16 cellular contexts compared by ENCODE assay signal in the genomic region with DNA sequence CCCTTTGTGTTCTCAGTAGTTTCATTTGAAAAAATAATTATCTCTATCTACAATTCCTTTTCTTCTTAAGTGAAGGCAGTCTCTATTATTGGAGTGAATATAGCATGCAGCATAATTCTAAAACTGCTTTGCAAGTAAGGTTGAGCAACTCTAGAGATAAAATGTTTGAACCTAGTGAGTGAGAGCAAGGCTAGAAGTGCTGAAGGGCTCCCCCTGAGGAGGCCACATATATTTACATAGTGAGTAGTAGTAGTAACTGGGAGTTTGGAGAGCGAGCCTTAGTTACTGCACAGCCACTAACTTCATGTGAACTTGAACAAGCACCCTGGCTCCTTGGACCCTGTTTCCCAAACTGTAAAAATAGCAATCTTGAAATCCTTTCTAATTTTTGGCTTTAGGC.
DNase-seq lines count a peak whose midpoint lies in the region; ATAC-seq and TF ChIP-seq lines count a peak whose summit lies in the region.
"Had no signal": no experiment of that assay in that cellular context is flagged by ENCODE, and none has a peak within 500 bp of the region (broad histone marks: within the 10 kb centered on the region; RNA-seq: fewer than 3 reads in every experiment).

No MANE protein-coding gene starts in this region.

- intact Hi-C loops in psoas muscle (cut with DNase I) (no loop called here), mucosa of descending colon (cut with DNase I, micrococcal nuclease) (no loop called here)

- H3K79me2 ChIP-seq in SK-N-SH (ENCODE audit: insufficient read depth) = no peaks in the 10 kb centered on the region

- no peaks in the 10 kb centered on the region for H3F3A ChIP-seq in SK-N-SH (replicated peaks; ENCODE audit: insufficient read depth)

- DNase-seq in SK-N-SH = no peak
- peak; percentile 11 for DNase-seq in NT2/D1 (ENCODE audit: low read depth, low spot score)
- DNase-seq in fibroblast of the aortic adventitia (ENCODE audit: low read depth) = peak; percentile 5
- DNase-seq in psoas muscle = no peak
- DNase-seq in mucosa of descending colon = no peak
- no peak for DNase-seq in activated CD4-positive, alpha-beta T cell treated with anti-CD3 and anti-CD28 coated beads, Interleukin-2, amount 50 U/mL, for 48 hours
- DNase-seq in activated CD4-positive, alpha-beta T cell treated with anti-CD3 and anti-CD28 coated beads, Interleukin-2, amount 10 ng/mL, durations not matched to agents 7 days and 5 days = no peak
- DNase-seq: ACHN; activated CD4-positive, alpha-beta T cell treated with anti-CD3 and anti-CD28 coated beads for 1 hour; activated T-cell treated with anti-CD3 and anti-CD28 coated beads, Interleukin-2, amount 50 U/mL, for 48 hours; anterior cingulate cortex; effector CD4-positive, alpha-beta T cell; KBM-7; nephron progenitor cell; SW 1271 had no signal

- H3K36me3 Mint-ChIP-seq in activated CD4-positive, alpha-beta T cell treated with anti-CD3 and anti-CD28 coated beads, Interleukin-2, amount 10 ng/mL, durations not matched to agents 7 days and 5 days (ENCODE audit: low read depth) = no peaks in the 10 kb centered on the region

- H3K27ac ChIP-seq in SK-N-SH (ENCODE audit: low read depth in 2 of 2, low read length in 1 of 2) = no peak overlapping the region
- no peak overlapping the region for H3K27ac ChIP-seq in psoas muscle

- no peak for TF ChIP-seq RAD21 in SK-N-SH (IDR thresholded peaks at IDR 0.05; ENCODE audit: low read length)

- H3K36me3 ChIP-seq in SK-N-SH (replicated peaks in 1 of 2; ENCODE audit: control insufficient read depth in 1 of 2, insufficient read depth in 2 of 2, low read length in 1 of 2) (no peaks in the 10 kb centered on the region), NT2/D1 (ENCODE audit: insufficient read depth, insufficient read length, low read length) (no peaks in the 10 kb centered on the region), psoas muscle (ENCODE audit: insufficient read depth in 1 of 2, low read depth in 1 of 2) (no peaks in the 10 kb centered on the region), mucosa of descending colon (ENCODE audit: low read depth) (no peaks in the 10 kb centered on the region)

- H3K9me2 ChIP-seq in SK-N-SH = no peaks in the 10 kb centered on the region

- H3K27me3 ChIP-seq in SK-N-SH (ENCODE audit: insufficient read depth) (no peaks in the 10 kb centered on the region), NT2/D1 (ENCODE audit: insufficient read depth, insufficient read length) (no peaks in the 10 kb centered on the region), psoas muscle (ENCODE audit: insufficient read depth in 3 of 3, low read length in 2 of 3) (no peaks in the 10 kb centered on the region)

- TF ChIP-seq CTCF in SK-N-SH (IDR thresholded peaks at IDR 0.05) = no peak; the same call in 1 of the 2 replicates
- TF ChIP-seq CTCF in fibroblast of the aortic adventitia (IDR thresholded peaks at IDR 0.05; ENCODE audit: insufficient read depth, low read length) = no peak
- TF ChIP-seq CTCF in psoas muscle (IDR thresholded peaks at IDR 0.05) = peak; percentile 17
- TF ChIP-seq CTCF in mucosa of descending colon (IDR thresholded peaks at IDR 0.05) = no peak

- H3K4me3 Mint-ChIP-seq in activated CD4-positive, alpha-beta T cell treated with anti-CD3 and anti-CD28 coated beads, Interleukin-2, amount 10 ng/mL, durations not matched to agents 7 days and 5 days = no peak overlapping the region
- H3K4me3 Mint-ChIP-seq: nephron progenitor cell had no signal

- H3K4me1 ChIP-seq in SK-N-SH (ENCODE audit: control insufficient read depth in 1 of 2, insufficient read depth in 2 of 2, low read depth in 1 of 2, low read length in 1 of 2) (no peaks in the 10 kb centered on the region), NT2/D1 (ENCODE audit: insufficient read depth, insufficient read length) (no peaks in the 10 kb centered on the region), psoas muscle (peaks cover 3% of the 10 kb centered on the region), mucosa of descending colon (ENCODE audit: low read depth) (no peaks in the 10 kb centered on the region)

- ATAC-seq in SK-N-SH treated with all-trans-retinoic acid at 6 μM for 48 hours = peak; percentile 38; the same call in 1 of the 3 replicates
- peak in 3 of 4 donors; percentile 52 to 77 (median 53) for ATAC-seq in psoas muscle
- no peak for ATAC-seq in mucosa of descending colon

- no peak overlapping the region for H2AFZ ChIP-seq in SK-N-SH (ENCODE audit: low read depth)

- H3K27ac Mint-ChIP-seq in activated CD4-positive, alpha-beta T cell treated with anti-CD3 and anti-CD28 coated beads, Interleukin-2, amount 10 ng/mL, durations not matched to agents 7 days and 5 days = no peak overlapping the region
- H3K27ac Mint-ChIP-seq: nephron progenitor cell had no signal

- CTCF ChIA-PET in SK-N-SH (lab: Yijun Ruan, JAX) = no interaction called here
- CTCF ChIA-PET in activated CD4-positive, alpha-beta T cell treated with anti-CD3 and anti-CD28 coated beads, Interleukin-2, amount 10 ng/mL, durations not matched to agents 7 days and 5 days (lab: Charles Lee) = no interaction called here

- H3K9ac ChIP-seq in SK-N-SH (no peak overlapping the region), NT2/D1 (ENCODE audit: insufficient read length, low read depth) (no peak overlapping the region)

- H3K9me3 ChIP-seq in SK-N-SH (no peaks in the 10 kb centered on the region), NT2/D1 (ENCODE audit: insufficient read depth, low read length) (peaks cover 9% of the 10 kb centered on the region; the same call in 1 of the 2 replicates), psoas muscle (peaks cover 12% of the 10 kb centered on the region), mucosa of descending colon (no peaks in the 10 kb centered on the region)

- no peaks in the 10 kb centered on the region for H3K9me3 Mint-ChIP-seq in activated CD4-positive, alpha-beta T cell treated with anti-CD3 and anti-CD28 coated beads, Interleukin-2, amount 10 ng/mL, durations not matched to agents 7 days and 5 days

- no peaks in the 10 kb centered on the region for H4K20me1 ChIP-seq in SK-N-SH (ENCODE audit: insufficient read depth)

- no peak overlapping the region for H3K4me2 ChIP-seq in SK-N-SH

- H3K4me3 ChIP-seq in SK-N-SH (ENCODE audit: low read depth in 2 of 2, low read length in 1 of 2) = no peak overlapping the region
- H3K4me3 ChIP-seq in NT2/D1 (ENCODE audit: insufficient read length, low read depth) = no peak overlapping the region
- H3K4me3 ChIP-seq in fibroblast of the aortic adventitia (ENCODE audit: low read depth, low read length) = no peak overlapping the region
- H3K4me3 ChIP-seq in psoas muscle = no peak overlapping the region
- H3K4me3 ChIP-seq in mucosa of descending colon = no peak overlapping the region

- 59% methylated on average over 1 of the region's 1 CpG for WGBS in SK-N-SH (ENCODE audit: low lambda C conversion rate)
- 90 to 95% (median 94%) methylated on average over 1 of the region's 1 CpG for WGBS in psoas muscle, 3 donors

- no peaks in the 10 kb centered on the region for H3K4me1 Mint-ChIP-seq in activated CD4-positive, alpha-beta T cell treated with anti-CD3 and anti-CD28 coated beads, Interleukin-2, amount 10 ng/mL, durations not matched to agents 7 days and 5 days
- H3K4me1 Mint-ChIP-seq: nephron progenitor cell had no signal

- POLR2A ChIA-PET in SK-N-SH (lab: Yijun Ruan, JAX) = no interaction called here
- POLR2A ChIA-PET in activated CD4-positive, alpha-beta T cell treated with anti-CD3 and anti-CD28 coated beads, Interleukin-2, amount 10 ng/mL, durations not matched to agents 7 days and 5 days (lab: Charles Lee) = no interaction called here

- no peaks in the 10 kb centered on the region for H3K27me3 Mint-ChIP-seq in activated CD4-positive, alpha-beta T cell treated with anti-CD3 and anti-CD28 coated beads, Interleukin-2, amount 10 ng/mL, durations not matched to agents 7 days and 5 days

- TF ChIP-seq EP300 in SK-N-SH (IDR thresholded peaks at IDR 0.05; ENCODE audit: borderline replicate concordance in 1 of 2, low read depth in 1 of 2, low read length in 1 of 2) = no peak

TF ChIP-seq in SK-N-SH treated with all-trans-retinoic acid at 6 μM for 48 hours, 23 proteins besides CTCF, POLR2A, EP300 and RAD21 (continues in another document):
- no peak for TF ChIP-seq ZNF70 (CRISPR knock-in tag; IDR thresholded peaks at IDR 0.05)
- TF ChIP-seq, protein P1, sequence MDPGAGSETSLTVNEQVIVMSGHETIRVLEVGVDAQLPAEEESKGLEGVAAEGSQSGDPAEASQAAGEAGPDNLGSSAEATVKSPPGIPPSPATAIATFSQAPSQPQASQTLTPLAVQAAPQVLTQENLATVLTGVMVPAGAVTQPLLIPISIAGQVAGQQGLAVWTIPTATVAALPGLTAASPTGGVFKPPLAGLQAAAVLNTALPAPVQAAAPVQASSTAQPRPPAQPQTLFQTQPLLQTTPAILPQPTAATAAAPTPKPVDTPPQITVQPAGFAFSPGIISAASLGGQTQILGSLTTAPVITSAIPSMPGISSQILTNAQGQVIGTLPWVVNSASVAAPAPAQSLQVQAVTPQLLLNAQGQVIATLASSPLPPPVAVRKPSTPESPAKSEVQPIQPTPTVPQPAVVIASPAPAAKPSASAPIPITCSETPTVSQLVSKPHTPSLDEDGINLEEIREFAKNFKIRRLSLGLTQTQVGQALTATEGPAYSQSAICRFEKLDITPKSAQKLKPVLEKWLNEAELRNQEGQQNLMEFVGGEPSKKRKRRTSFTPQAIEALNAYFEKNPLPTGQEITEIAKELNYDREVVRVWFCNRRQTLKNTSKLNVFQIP (CRISPR knock-in tag; IDR thresholded peaks at IDR 0.05; ENCODE audit: borderline replicate concordance, low read depth) = no peak

TF ChIP-seq in SK-N-SH, 30 proteins besides CTCF, POLR2A, EP300 and RAD21 (continues in another document):
- TF ChIP-seq SMC3 (IDR thresholded peaks at IDR 0.05; ENCODE audit: low read depth, low read length) = no peak
- no peak for TF ChIP-seq GATA2 (CRISPR knock-in tag; IDR thresholded peaks at IDR 0.05)
- no peak for TF ChIP-seq FOSL2 (IDR thresholded peaks at IDR 0.05; ENCODE audit: borderline replicate concordance, low read depth)
- TF ChIP-seq MEF2A (IDR thresholded peaks at IDR 0.05; ENCODE audit: borderline replicate concordance, low read depth) = no peak
- TF ChIP-seq NFIC (IDR thresholded peaks at IDR 0.05; ENCODE audit: borderline replicate concordance) = no peak
- TF ChIP-seq CHD2 (IDR thresholded peaks at IDR 0.05; ENCODE audit: low read length, partially characterized antibody) = no peak
- no peak for TF ChIP-seq TCF12 (IDR thresholded peaks at IDR 0.05)

Comparison
In these comparisons a context has a peak if more than half of its experiments do, and no peak if none do; other contexts are left out.
1. DNase-seq: peak in NT2/D1 (single experiment) and fibroblast of the aortic adventitia (single experiment); none in SK-N-SH (single experiment), psoas muscle (0 of 2), mucosa of descending colon (0 of 3), activated CD4-positive, alpha-beta T cell treated with anti-CD3 and anti-CD28 coated beads, Interleukin-2, amount 50 U/mL, for 48 hours (0 of 2) and activated CD4-positive, alpha-beta T cell treated with anti-CD3 and anti-CD28 coated beads, Interleukin-2, amount 10 ng/mL, durations not matched to agents 7 days and 5 days (single experiment).